Comparison of ENCODE assay signal across 20 cellular contexts in the genomic region with DNA sequence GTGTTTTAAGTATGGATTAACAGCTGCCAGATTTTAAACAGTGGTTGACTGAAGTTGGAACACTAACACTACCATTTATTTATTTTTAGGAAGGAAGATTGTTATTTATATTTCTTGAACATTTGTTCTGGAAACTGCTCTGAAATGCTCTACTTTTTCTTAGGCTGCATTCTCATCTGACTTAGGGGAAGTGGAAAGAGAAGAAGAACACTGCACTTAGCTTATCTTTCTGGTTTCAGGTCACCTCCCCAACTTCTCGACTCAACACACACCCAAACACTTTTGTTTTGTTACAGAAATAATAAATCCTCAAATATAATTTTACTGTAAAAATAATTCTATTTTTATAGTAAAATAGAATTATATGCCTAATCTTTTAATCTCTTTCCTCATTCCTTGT. TPM values are rescaled to one million over a fixed set of nuclear protein-coding genes. Genes with fewer than 3 reads are reported as not detected.
DNase-seq lines count a peak whose midpoint lies in the region; ATAC-seq and TF ChIP-seq lines count a peak whose summit lies in the region.
"Had no signal": no experiment of that assay in that cellular context is flagged by ENCODE, and none has a peak within 500 bp of the region (broad histone marks: within the 10 kb centered on the region; RNA-seq: fewer than 3 reads in every experiment).

No MANE protein-coding gene starts in this region.

- H3K9me3 Mint-ChIP-seq in activated naive CD4-positive, alpha-beta T cell treated with anti-CD3 and anti-CD28 coated beads, Interleukin-2, amount 50 U/mL, for 24 hours: no peaks in the 10 kb centered on the region
- peaks cover 3% of the 10 kb centered on the region for H3K9me3 Mint-ChIP-seq in activated naive CD4-positive, alpha-beta T cell treated with anti-CD3 and anti-CD28 coated beads, Interleukin-2, amount 10 ng/mL, durations not matched to agents 7 days and 5 days
- no peaks in the 10 kb centered on the region for H3K9me3 Mint-ChIP-seq in activated CD4-positive, alpha-beta memory T cell treated with anti-CD3 and anti-CD28 coated beads for 36 hours
- H3K9me3 Mint-ChIP-seq in CD8-positive, alpha-beta T cell: no peaks in the 10 kb centered on the region

- POLR2A ChIA-PET in activated CD4-positive, alpha-beta memory T cell treated with anti-CD3 and anti-CD28 coated beads for 36 hours (lab: Charles Lee): interaction anchor here (0.7 kb wide), 1 partner anchor 15 kb away, joined by 3 read pairs; no protein-coding TSS in a partner anchor
- POLR2A ChIA-PET in CD8-positive, alpha-beta T cell (lab: Charles Lee): no interaction called here

- H3K4me3 Mint-ChIP-seq in activated naive CD4-positive, alpha-beta T cell treated with anti-CD3 and anti-CD28 coated beads, Interleukin-2, amount 50 U/mL, for 24 hours: no peak overlapping the region
- H3K4me3 Mint-ChIP-seq in activated naive CD4-positive, alpha-beta T cell treated with anti-CD3 and anti-CD28 coated beads, Interleukin-2, amount 10 ng/mL, durations not matched to agents 7 days and 5 days: no peak overlapping the region
- no peak overlapping the region for H3K4me3 Mint-ChIP-seq in activated CD4-positive, alpha-beta memory T cell treated with anti-CD3 and anti-CD28 coated beads for 36 hours
- H3K4me3 Mint-ChIP-seq in CD8-positive, alpha-beta T cell: no peak overlapping the region

- no peak overlapping the region for H3K4me3 ChIP-seq in CD8-positive, alpha-beta T cell (ENCODE audit: low read depth, low read length)
- H3K4me3 ChIP-seq: BLaER1 treated with 17β-estradiol and CSF1 and Interleukin-3, amounts not matched to agents 10 nM and 100 nM had no signal

- intact Hi-C loops in activated CD4-positive, alpha-beta memory T cell treated with anti-CD3 and anti-CD28 coated beads for 36 hours (cut with micrococcal nuclease): no loop called here
- intact Hi-C loops in CD8-positive, alpha-beta T cell (cut with DNase I, micrococcal nuclease): no loop called here

- H3K36me3 ChIP-seq in CD8-positive, alpha-beta T cell (ENCODE audit: insufficient read depth, low read length): no peaks in the 10 kb centered on the region

- H3K27me3 Mint-ChIP-seq in activated naive CD4-positive, alpha-beta T cell treated with anti-CD3 and anti-CD28 coated beads, Interleukin-2, amount 50 U/mL, for 24 hours: no peaks in the 10 kb centered on the region
- H3K27me3 Mint-ChIP-seq in activated naive CD4-positive, alpha-beta T cell treated with anti-CD3 and anti-CD28 coated beads, Interleukin-2, amount 10 ng/mL, durations not matched to agents 7 days and 5 days: no peaks in the 10 kb centered on the region
- no peaks in the 10 kb centered on the region for H3K27me3 Mint-ChIP-seq in activated CD4-positive, alpha-beta memory T cell treated with anti-CD3 and anti-CD28 coated beads for 36 hours
- H3K27me3 Mint-ChIP-seq in CD8-positive, alpha-beta T cell (ENCODE audit: low read depth): no peaks in the 10 kb centered on the region

- H3K9me3 ChIP-seq in CD8-positive, alpha-beta T cell (ENCODE audit: low read length): no peaks in the 10 kb centered on the region
- H3K9me3 ChIP-seq: BLaER1 treated with 17β-estradiol and CSF1 and Interleukin-3, amounts not matched to agents 10 nM and 100 nM had no signal

- H3K27ac Mint-ChIP-seq in activated naive CD4-positive, alpha-beta T cell treated with anti-CD3 and anti-CD28 coated beads, Interleukin-2, amount 50 U/mL, for 24 hours: peak overlapping the region; percentile 47
- H3K27ac Mint-ChIP-seq in activated naive CD4-positive, alpha-beta T cell treated with anti-CD3 and anti-CD28 coated beads, Interleukin-2, amount 10 ng/mL, durations not matched to agents 7 days and 5 days: no peak overlapping the region
- H3K27ac Mint-ChIP-seq in activated CD4-positive, alpha-beta memory T cell treated with anti-CD3 and anti-CD28 coated beads for 36 hours: no peak overlapping the region
- no peak overlapping the region for H3K27ac Mint-ChIP-seq in CD8-positive, alpha-beta T cell

- peaks cover 14% of the 10 kb centered on the region for H3K36me3 Mint-ChIP-seq in activated naive CD4-positive, alpha-beta T cell treated with anti-CD3 and anti-CD28 coated beads, Interleukin-2, amount 50 U/mL, for 24 hours
- peaks cover 18% of the 10 kb centered on the region for H3K36me3 Mint-ChIP-seq in activated naive CD4-positive, alpha-beta T cell treated with anti-CD3 and anti-CD28 coated beads, Interleukin-2, amount 10 ng/mL, durations not matched to agents 7 days and 5 days
- H3K36me3 Mint-ChIP-seq in activated CD4-positive, alpha-beta memory T cell treated with anti-CD3 and anti-CD28 coated beads for 36 hours: peaks cover 8% of the 10 kb centered on the region
- peaks cover 39% of the 10 kb centered on the region for H3K36me3 Mint-ChIP-seq in CD8-positive, alpha-beta T cell

- no peaks in the 10 kb centered on the region for H3K4me1 ChIP-seq in CD8-positive, alpha-beta T cell (ENCODE audit: insufficient read depth, low read length)

- no peak for DNase-seq in activated naive CD4-positive, alpha-beta T cell treated with anti-CD3 and anti-CD28 coated beads, Interleukin-2, amount 10 ng/mL, durations not matched to agents 7 days and 5 days
- DNase-seq in OCI-M1 (lab: John Stamatoyannopoulos, UW) (peak; percentile 59), inferior parietal cortex (ENCODE audit: extremely low spot score) (peak; percentile 11), NCI-H2029 treated with DMSO at 0.1 percent for 48 hours (lab: John Stamatoyannopoulos, UW) (no peak)
- no peak for DNase-seq in activated CD4-positive, alpha-beta memory T cell treated with anti-CD3 and anti-CD28 coated beads for 36 hours
- DNase-seq in CD8-positive, alpha-beta T cell: no peak
- DNase-seq: 8988T, COR-L47, DMS153, EL, Karpas-422, MM.1S, NCI-H1417, NCI-H2029, NCI-H524, SIG-M5, SW 1271 had no signal

- peaks cover 35% of the 10 kb centered on the region for H3K4me1 Mint-ChIP-seq in activated naive CD4-positive, alpha-beta T cell treated with anti-CD3 and anti-CD28 coated beads, Interleukin-2, amount 50 U/mL, for 24 hours
- peaks cover 7% of the 10 kb centered on the region for H3K4me1 Mint-ChIP-seq in activated naive CD4-positive, alpha-beta T cell treated with anti-CD3 and anti-CD28 coated beads, Interleukin-2, amount 10 ng/mL, durations not matched to agents 7 days and 5 days
- peaks cover 19% of the 10 kb centered on the region for H3K4me1 Mint-ChIP-seq in activated CD4-positive, alpha-beta memory T cell treated with anti-CD3 and anti-CD28 coated beads for 36 hours (ENCODE audit: low read depth)
- H3K4me1 Mint-ChIP-seq in CD8-positive, alpha-beta T cell (ENCODE audit: low read depth): peaks cover 32% of the 10 kb centered on the region

- ATAC-seq in HG03460 (IDR thresholded peaks at IDR 0.05; ENCODE audit: unreplicated experiment): no peak
- no peak for ATAC-seq in CD8-positive, alpha-beta T cell

- CTCF ChIA-PET in activated naive CD4-positive, alpha-beta T cell treated with anti-CD3 and anti-CD28 coated beads, Interleukin-2, amount 10 ng/mL, durations not matched to agents 7 days and 5 days (lab: Charles Lee): no interaction called here
- CTCF ChIA-PET in activated CD4-positive, alpha-beta memory T cell treated with anti-CD3 and anti-CD28 coated beads for 36 hours (lab: Charles Lee): interaction anchor here (0.6 to 1.1 kb wide), 2 partner anchors 9 to 757 kb away, joined by 3 to 4 read pairs; no protein-coding TSS in a partner anchor
- CTCF ChIA-PET in CD8-positive, alpha-beta T cell (lab: Charles Lee): no interaction called here

- no peaks in the 10 kb centered on the region for H3K27me3 ChIP-seq in CD8-positive, alpha-beta T cell (ENCODE audit: insufficient read depth, low read length)
- H3K27me3 ChIP-seq: BLaER1 treated with 17β-estradiol and CSF1 and Interleukin-3, amounts not matched to agents 10 nM and 100 nM had no signal

- H3K27ac ChIP-seq in CD8-positive, alpha-beta T cell (ENCODE audit: low read depth, low read length): no peak overlapping the region
- H3K27ac ChIP-seq: BLaER1 treated with 17β-estradiol and CSF1 and Interleukin-3, amounts not matched to agents 10 nM and 100 nM had no signal

- TF ChIP-seq CTCF in CD8-positive, alpha-beta T cell (IDR thresholded peaks at IDR 0.05): no peak

RNA-seq across cellular contexts. Expression of gene BLTP1, which starts 18.6 kb away (rescaled TPM):
- total RNA-seq in activated CD4-positive, alpha-beta memory T cell treated with anti-CD3 and anti-CD28 coated beads for 36 hours: 10 to 100 TPM; 26.6 to 30.7 TPM
- total RNA-seq in CD8-positive, alpha-beta T cell: 10 to 100 TPM; 75.4 to 80.5 TPM

Comparison
In these comparisons a context has a peak if more than half of its experiments do, and no peak if none do; other contexts are left out.
1. DNase-seq: peak in OCI-M1 (single experiment) and inferior parietal cortex (single experiment); none in activated naive CD4-positive, alpha-beta T cell treated with anti-CD3 and anti-CD28 coated beads, Interleukin-2, amount 10 ng/mL, durations not matched to agents 7 days and 5 days (single experiment), NCI-H2029 treated with DMSO at 0.1 percent for 48 hours (single experiment), activated CD4-positive, alpha-beta memory T cell treated with anti-CD3 and anti-CD28 coated beads for 36 hours (single experiment) and CD8-positive, alpha-beta T cell (0 of 7).